9 cellular contexts compared by ENCODE assay signal in genomic region chr7:2157473-2158279, GRCh38.
DNase-seq lines count a peak whose midpoint lies in the region; ATAC-seq and TF ChIP-seq lines count a peak whose summit lies in the region.
"Had no signal": no experiment of that assay in that cellular context is flagged by ENCODE, and none has a peak within 500 bp of the region (broad histone marks: within the 10 kb centered on the region; RNA-seq: fewer than 3 reads in every experiment).

No MANE protein-coding gene starts in this region.

- H3K27me3 ChIP-seq in breast epithelium, result no peaks in the 10 kb centered on the region

- no peaks in the 10 kb centered on the region for H3K9me3 Mint-ChIP-seq in mesothelial cell of epicardium
- H3K9me3 Mint-ChIP-seq in naive thymus-derived CD8-positive, alpha-beta T cell, result no peaks in the 10 kb centered on the region
- H3K9me3 Mint-ChIP-seq: dendritic cell treated with granulocyte-macrophage colony-stimulating factor and Interleukin-4, amounts not matched to agents 40 ng/mL and 50 ng/mL, for 4 days had no signal

- peak; percentile 95 to 96 for DNase-seq in NCI-H187 (lab: John Stamatoyannopoulos, UW)
- DNase-seq in breast epithelium (ENCODE audit: low spot score in 2 of 2), result peak in 1 of 2 donors; percentile 52
- DNase-seq in mesothelial cell of epicardium (ENCODE audit: low spot score in 2 of 2, unreplicated experiment in 2 of 2), result no peak
- no peak for DNase-seq in T-helper 9 cell
- DNase-seq in naive thymus-derived CD8-positive, alpha-beta T cell, result no peak

- POLR2A ChIA-PET in naive thymus-derived CD8-positive, alpha-beta T cell (lab: Charles Lee), result no interaction called here

- intact Hi-C loops in breast epithelium (cut with DNase I; ENCODE audit: low total_unique reads), result no loop called here

- H3K36me3 Mint-ChIP-seq in mesothelial cell of epicardium, result peaks cover 12% of the 10 kb centered on the region
- H3K36me3 Mint-ChIP-seq in naive thymus-derived CD8-positive, alpha-beta T cell, result peaks cover 0 to 16% (median 4%) of the 10 kb centered on the region in 3 donors

- H3K4me1 ChIP-seq in breast epithelium, result peaks cover 0 to 6% of the 10 kb centered on the region in 2 donors

- H3K36me3 ChIP-seq in breast epithelium, result no peaks in the 10 kb centered on the region

- H3K27ac ChIP-seq in C4-2B, result peak overlapping the region; percentile 5; the same call in 1 of the 2 replicates
- peak overlapping the region; percentile 79 to 84 for H3K27ac ChIP-seq in breast epithelium

- TF ChIP-seq POLR2A in breast epithelium (IDR thresholded peaks at IDR 0.05), result no peak

- ATAC-seq in GM18868 (IDR thresholded peaks at IDR 0.05; ENCODE audit: unreplicated experiment) (no peak), GM19324 (IDR thresholded peaks at IDR 0.05; ENCODE audit: low FRiP score, unreplicated experiment) (no peak)
- ATAC-seq in naive thymus-derived CD8-positive, alpha-beta T cell, result no peak

- no peak for TF ChIP-seq CTCF in C4-2B (conservative IDR thresholded peaks at IDR 0.05)
- no peak for TF ChIP-seq CTCF in breast epithelium (IDR thresholded peaks at IDR 0.05)
- no peak for TF ChIP-seq CTCF in mesothelial cell of epicardium (IDR thresholded peaks at IDR 0.05; ENCODE audit: unreplicated experiment)

- H3K27ac Mint-ChIP-seq in mesothelial cell of epicardium, result peak overlapping the region; percentile 53
- H3K27ac Mint-ChIP-seq in naive thymus-derived CD8-positive, alpha-beta T cell, result peak overlapping the region in 3 of 10 donors; percentile 21 to 71 (median 50)
- H3K27ac Mint-ChIP-seq: dendritic cell treated with granulocyte-macrophage colony-stimulating factor and Interleukin-4, amounts not matched to agents 40 ng/mL and 50 ng/mL, for 4 days had no signal

- no peaks in the 10 kb centered on the region for H3K27me3 Mint-ChIP-seq in mesothelial cell of epicardium (ENCODE audit: low read depth)
- H3K27me3 Mint-ChIP-seq in naive thymus-derived CD8-positive, alpha-beta T cell, result no peaks in the 10 kb centered on the region
- H3K27me3 Mint-ChIP-seq: dendritic cell treated with granulocyte-macrophage colony-stimulating factor and Interleukin-4, amounts not matched to agents 40 ng/mL and 50 ng/mL, for 4 days had no signal

- peaks cover 15% of the 10 kb centered on the region for H3K4me1 Mint-ChIP-seq in mesothelial cell of epicardium
- peaks cover 0 to 8% (median 5%) of the 10 kb centered on the region in 4 donors for H3K4me1 Mint-ChIP-seq in naive thymus-derived CD8-positive, alpha-beta T cell

- H3K4me3 ChIP-seq in breast epithelium, result no peak overlapping the region

- no peak overlapping the region for H3K4me3 Mint-ChIP-seq in mesothelial cell of epicardium
- H3K4me3 Mint-ChIP-seq in naive thymus-derived CD8-positive, alpha-beta T cell, result no peak overlapping the region
- H3K4me3 Mint-ChIP-seq: dendritic cell treated with granulocyte-macrophage colony-stimulating factor and Interleukin-4, amounts not matched to agents 40 ng/mL and 50 ng/mL, for 4 days had no signal

- no peaks in the 10 kb centered on the region for H3K9me3 ChIP-seq in breast epithelium

Comparison
In these comparisons a context has a peak if more than half of its experiments do, and no peak if none do; other contexts are left out.
1. DNase-seq: peak in NCI-H187 (2 of 2); none in mesothelial cell of epicardium (0 of 2), T-helper 9 cell (single experiment) and naive thymus-derived CD8-positive, alpha-beta T cell (0 of 10).